In genomic region chr2:189501487-189501886, GRCh38 we compare ENCODE assay signal across 18 cellular contexts.
DNase-seq lines count a peak whose midpoint lies in the region; ATAC-seq, FAIRE-seq and TF ChIP-seq lines count a peak whose summit lies in the region.
"Had no signal": no experiment of that assay in that cellular context is flagged by ENCODE, and none has a peak within 500 bp of the region (broad histone marks: within the 10 kb centered on the region; RNA-seq: fewer than 3 reads in every experiment).

No MANE protein-coding gene starts in this region.

- H3K4me3 Mint-ChIP-seq in mesothelial cell of epicardium, result no peak overlapping the region
- H3K4me3 Mint-ChIP-seq: CD4-positive, alpha-beta T cell; H9 had no signal

- H3K4me1 Mint-ChIP-seq in mesothelial cell of epicardium, result peaks cover 58% of the 10 kb centered on the region
- H3K4me1 Mint-ChIP-seq: H9 had no signal

- H3K36me3 ChIP-seq in psoas muscle (ENCODE audit: insufficient read depth in 1 of 2, low read depth in 1 of 2), result no peaks in the 10 kb centered on the region

- no peak for TF ChIP-seq CTCF in mesothelial cell of epicardium (IDR thresholded peaks at IDR 0.05; ENCODE audit: unreplicated experiment)
- no peak for TF ChIP-seq CTCF in psoas muscle (IDR thresholded peaks at IDR 0.05)

- H3K4me1 ChIP-seq in psoas muscle, result peaks cover 10% of the 10 kb centered on the region

- H3K9me3 Mint-ChIP-seq in mesothelial cell of epicardium, result peaks cover 8% of the 10 kb centered on the region
- H3K9me3 Mint-ChIP-seq: CD4-positive, alpha-beta T cell; H9 had no signal

- DNase-seq in HTR-8/SVneo (ENCODE audit: insufficient read length, low spot score) (no peak), mesothelial cell of epicardium (ENCODE audit: low spot score in 2 of 2, unreplicated experiment in 2 of 2) (no peak), psoas muscle (no peak), activated gamma-delta T cell treated with Interleukin-2 at 50 U/mL for 16 hours (no peak)
- no peak for DNase-seq in stimulated activated CD4-positive, alpha-beta T cell treated with anti-CD3 and anti-CD28 coated beads, Interleukin-4, amount 100 ng/mL, for 4 hours
- DNase-seq: ACHN; C1 segment of cervical spinal cord; CD4-positive, alpha-beta T cell; DMS153; DMS79 treated with DMSO at 0.1 percent for 48 hours; EL; GOT3; H9 had no signal

- FAIRE-seq in HTR-8/SVneo (lab: Jason Lieb, UNC), result peak; percentile 46
- FAIRE-seq: D721Med, G401.6, GM12891 had no signal

- peak overlapping the region; percentile 80 for H3K27ac ChIP-seq in psoas muscle

- ATAC-seq in psoas muscle, result peak; percentile 59 to 85 (median 77)
- no peak for ATAC-seq in GM21529 (IDR thresholded peaks at IDR 0.05; ENCODE audit: unreplicated experiment)
- ATAC-seq in GM18502 (IDR thresholded peaks at IDR 0.05; ENCODE audit: poor library complexity, unreplicated experiment), result no peak

- no peaks in the 10 kb centered on the region for H3K27me3 ChIP-seq in psoas muscle (ENCODE audit: insufficient read depth in 3 of 3, low read length in 2 of 3)

- H3K27ac Mint-ChIP-seq in mesothelial cell of epicardium, result peak overlapping the region; percentile 80
- H3K27ac Mint-ChIP-seq: CD4-positive, alpha-beta T cell; H9 had no signal

- 24 to 41% (median 26%) methylated on average over 2 of the region's 2 CpGs for WGBS in psoas muscle, 3 donors

- no peaks in the 10 kb centered on the region for H3K27me3 Mint-ChIP-seq in mesothelial cell of epicardium (ENCODE audit: low read depth)
- H3K27me3 Mint-ChIP-seq: CD4-positive, alpha-beta T cell had no signal

- no peaks in the 10 kb centered on the region for H3K9me3 ChIP-seq in psoas muscle

- H3K4me3 ChIP-seq in psoas muscle, result peak overlapping the region; percentile 36

- intact Hi-C loops in psoas muscle (cut with DNase I), result loop anchor here in 1 of 2 donors (5.0 kb wide), 1 partner anchor 41 kb away; no protein-coding TSS in a partner anchor

- H3K36me3 Mint-ChIP-seq in mesothelial cell of epicardium, result peaks cover 7% of the 10 kb centered on the region

Comparison
In these comparisons a context has a peak if more than half of its experiments do, and no peak if none do; other contexts are left out.
1. ATAC-seq: peak in psoas muscle (4 of 4); none in GM21529 (single experiment) and GM18502 (single experiment).